Comparison of ENCODE assay signal across 8 cellular contexts in the genomic region with DNA sequence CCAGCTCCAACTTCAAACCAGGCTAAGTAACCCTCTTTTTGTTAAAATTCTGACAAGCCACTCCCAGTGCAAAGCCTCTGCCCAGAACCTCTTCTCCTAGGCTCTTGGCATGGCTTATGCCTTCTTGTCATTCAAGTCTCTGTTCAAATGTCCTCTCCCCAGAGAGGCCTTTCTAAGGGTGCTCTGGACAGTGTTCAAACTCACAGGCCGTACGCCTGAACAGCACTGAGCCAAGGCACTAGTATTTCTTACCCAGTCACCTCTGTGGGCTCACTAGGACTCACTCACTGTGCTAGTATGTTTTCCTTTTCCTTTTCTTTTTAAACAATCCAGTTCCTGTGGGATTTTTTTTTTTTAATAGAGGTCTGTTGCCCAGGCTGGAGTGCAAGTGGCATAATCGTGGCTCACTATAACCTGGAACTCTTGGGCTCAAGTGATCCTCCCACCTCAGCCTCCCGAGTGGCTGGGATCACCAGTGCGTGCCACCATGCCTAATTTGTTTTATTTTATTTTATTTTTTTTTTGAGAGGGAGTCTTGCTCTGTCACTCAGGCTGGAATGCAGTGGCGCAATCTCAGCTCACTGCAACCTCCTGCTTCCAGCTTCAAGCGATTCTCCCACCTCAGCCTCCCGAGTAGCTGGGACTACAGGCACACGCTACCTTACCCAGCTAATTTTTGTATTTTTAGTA. TPM values are rescaled to one million over a fixed set of nuclear protein-coding genes. Genes with fewer than 3 reads are reported as not detected.
DNase-seq lines count a peak whose midpoint lies in the region; ATAC-seq and TF ChIP-seq lines count a peak whose summit lies in the region.
"Had no signal": no experiment of that assay in that cellular context is flagged by ENCODE, and none has a peak within 500 bp of the region (broad histone marks: within the 10 kb centered on the region; RNA-seq: fewer than 3 reads in every experiment).

No MANE protein-coding gene starts in this region.

- DNase-seq in HEK293T (ENCODE audit: extremely low spot score) (no peak), heart right ventricle (no peak), suprapubic skin (ENCODE audit: low spot score in 2 of 2) (no peak), NCI-H1436 treated with DMSO at 0.1 percent for 48 hours (lab: John Stamatoyannopoulos, UW) (no peak)
- DNase-seq in activated CD8-positive, alpha-beta T cell treated with anti-CD3 and anti-CD28 coated beads, Interleukin-2, amount 10 ng/mL, durations not matched to agents 7 days and 5 days: no peak
- DNase-seq in stimulated activated effector memory CD8-positive, alpha-beta T cell treated with anti-CD3 and anti-CD28 coated beads, Interleukin-12 subunit alpha, Interleukin-12 subunit beta, amount 100 ng/mL, for 72 hours (ENCODE audit: low spot score in 2 of 2): no peak
- no peak for DNase-seq in stimulated activated CD4-positive, alpha-beta T cell treated with anti-CD3 and anti-CD28 coated beads, Interleukin-4, amount 100 ng/mL, for 4 hours
- DNase-seq: central memory CD4-positive, alpha-beta T cell had no signal

- peak overlapping the region; percentile 7 to 97 (median 92) for H3K27ac ChIP-seq in heart right ventricle
- H3K27ac ChIP-seq in suprapubic skin: no peak overlapping the region

- POLR2A ChIA-PET in HEK293T (lab: Yijun Ruan, JAX): no interaction called here
- POLR2A ChIA-PET in activated CD8-positive, alpha-beta T cell treated with anti-CD3 and anti-CD28 coated beads, Interleukin-2, amount 10 ng/mL, durations not matched to agents 7 days and 5 days (lab: Charles Lee): interaction anchor here (0.6 to 1.1 kb wide), 3 partner anchors 9 to 371 kb away, joined by 3 to 4 read pairs (median 4); partner anchors contain the start of gene ADGRE5

- peak overlapping the region; percentile 48 for H3K4me3 Mint-ChIP-seq in activated CD8-positive, alpha-beta T cell treated with anti-CD3 and anti-CD28 coated beads, Interleukin-2, amount 10 ng/mL, durations not matched to agents 7 days and 5 days
- H3K4me3 Mint-ChIP-seq in stimulated activated effector memory CD8-positive, alpha-beta T cell treated with anti-CD3 and anti-CD28 coated beads, Interleukin-12 subunit alpha, Interleukin-12 subunit beta, amount 100 ng/mL, for 72 hours: peak overlapping the region; percentile 73

- H3K27ac Mint-ChIP-seq in activated CD8-positive, alpha-beta T cell treated with anti-CD3 and anti-CD28 coated beads, Interleukin-2, amount 10 ng/mL, durations not matched to agents 7 days and 5 days: peak overlapping the region; percentile 70
- peak overlapping the region; percentile 69 for H3K27ac Mint-ChIP-seq in stimulated activated effector memory CD8-positive, alpha-beta T cell treated with anti-CD3 and anti-CD28 coated beads, Interleukin-12 subunit alpha, Interleukin-12 subunit beta, amount 100 ng/mL, for 72 hours

- H3K36me3 ChIP-seq in heart right ventricle: no peaks in the 10 kb centered on the region
- no peaks in the 10 kb centered on the region for H3K36me3 ChIP-seq in suprapubic skin

- H3K27me3 Mint-ChIP-seq in activated CD8-positive, alpha-beta T cell treated with anti-CD3 and anti-CD28 coated beads, Interleukin-2, amount 10 ng/mL, durations not matched to agents 7 days and 5 days (ENCODE audit: low read depth): no peaks in the 10 kb centered on the region

- TF ChIP-seq POLR2A in suprapubic skin (IDR thresholded peaks at IDR 0.05): no peak

- TF ChIP-seq CTCF in heart right ventricle (IDR thresholded peaks at IDR 0.05): no peak
- TF ChIP-seq CTCF in suprapubic skin (IDR thresholded peaks at IDR 0.05): no peak

- ATAC-seq in activated CD8-positive, alpha-beta T cell treated with anti-CD3 and anti-CD28 coated beads, Interleukin-2, amount 10 ng/mL, durations not matched to agents 7 days and 5 days: no peak
- peak in 1 of 8 donors; percentile 12 for ATAC-seq in heart right ventricle
- no peak for ATAC-seq in stimulated activated effector memory CD8-positive, alpha-beta T cell treated with anti-CD3 and anti-CD28 coated beads, Interleukin-12 subunit alpha, Interleukin-12 subunit beta, amount 100 ng/mL, for 72 hours

- H3K4me1 ChIP-seq in heart right ventricle (peaks cover 3 to 49% (median 32%) of the 10 kb centered on the region in 9 donors), suprapubic skin (peaks cover 29% of the 10 kb centered on the region)

- no peaks in the 10 kb centered on the region for H3K9me3 ChIP-seq in heart right ventricle
- H3K9me3 ChIP-seq in suprapubic skin: no peaks in the 10 kb centered on the region

- TF ChIP-seq EP300 in suprapubic skin (IDR thresholded peaks at IDR 0.05): no peak

- H3K27me3 ChIP-seq in heart right ventricle (no peaks in the 10 kb centered on the region), suprapubic skin (no peaks in the 10 kb centered on the region)

- H3K36me3 Mint-ChIP-seq in activated CD8-positive, alpha-beta T cell treated with anti-CD3 and anti-CD28 coated beads, Interleukin-2, amount 10 ng/mL, durations not matched to agents 7 days and 5 days (ENCODE audit: low read depth): peaks cover 25% of the 10 kb centered on the region
- peaks cover 43% of the 10 kb centered on the region for H3K36me3 Mint-ChIP-seq in stimulated activated effector memory CD8-positive, alpha-beta T cell treated with anti-CD3 and anti-CD28 coated beads, Interleukin-12 subunit alpha, Interleukin-12 subunit beta, amount 100 ng/mL, for 72 hours

- intact Hi-C loops in heart right ventricle (cut with DNase I): loop anchor here in 7 of 10 donors (2.0 to 10.0 kb wide), 8 partner anchors 46 to 336 kb away; partner anchors contain the start of genes MISP3 (in 3 of the 7), C19orf67 (in 1 of the 7), PTGER1 (in 1 of the 7) and SAMD1 (in 1 of the 7)

- 67 to 73% methylated on average over 9 of the region's 9 CpGs for WGBS in heart right ventricle, 2 donors
- 83% methylated on average over 9 of the region's 9 CpGs for WGBS in suprapubic skin

- CTCF ChIA-PET in HEK293T (lab: Yijun Ruan, JAX): interaction anchor here (1.4 kb wide), 1 partner anchor 9 kb away, joined by 9 read pairs; no protein-coding TSS in a partner anchor
- CTCF ChIA-PET in activated CD8-positive, alpha-beta T cell treated with anti-CD3 and anti-CD28 coated beads, Interleukin-2, amount 10 ng/mL, durations not matched to agents 7 days and 5 days (lab: Charles Lee): interaction anchor here (0.6 to 4.9 kb wide), 7 partner anchors 10 to 341 kb away, joined by 3 to 73 read pairs (median 5); partner anchors contain the start of gene PRKACA

- H3K4me1 Mint-ChIP-seq in activated CD8-positive, alpha-beta T cell treated with anti-CD3 and anti-CD28 coated beads, Interleukin-2, amount 10 ng/mL, durations not matched to agents 7 days and 5 days (ENCODE audit: low read depth): peaks cover 40% of the 10 kb centered on the region
- H3K4me1 Mint-ChIP-seq in stimulated activated effector memory CD8-positive, alpha-beta T cell treated with anti-CD3 and anti-CD28 coated beads, Interleukin-12 subunit alpha, Interleukin-12 subunit beta, amount 100 ng/mL, for 72 hours: peaks cover 34% of the 10 kb centered on the region

- H3K9me3 Mint-ChIP-seq in activated CD8-positive, alpha-beta T cell treated with anti-CD3 and anti-CD28 coated beads, Interleukin-2, amount 10 ng/mL, durations not matched to agents 7 days and 5 days (ENCODE audit: insufficient read depth): no peaks in the 10 kb centered on the region
- H3K9me3 Mint-ChIP-seq in stimulated activated effector memory CD8-positive, alpha-beta T cell treated with anti-CD3 and anti-CD28 coated beads, Interleukin-12 subunit alpha, Interleukin-12 subunit beta, amount 100 ng/mL, for 72 hours: no peaks in the 10 kb centered on the region

- H3K4me3 ChIP-seq in heart right ventricle (no peak overlapping the region), suprapubic skin (no peak overlapping the region)

TF ChIP-seq in HEK293T, 16 proteins besides CTCF, POLR2A, EP300 and RAD21:
- TF ChIP-seq SUZ12 (IDR thresholded peaks at IDR 0.05) (no peak), PKNOX1 (IDR thresholded peaks at IDR 0.05) (peak; percentile 52; the same call in 1 of the 2 replicates)

RNA-seq across cellular contexts. Expression of gene ASF1B, which starts 2.3 kb away (rescaled TPM):
- 100 to 1,000 TPM; 131 TPM for total RNA-seq in activated CD8-positive, alpha-beta T cell treated with anti-CD3 and anti-CD28 coated beads, Interleukin-2, amount 10 ng/mL, durations not matched to agents 7 days and 5 days
- 1 to 10 TPM in 3 of 10 donors, under 1 TPM in 7; 0.17 to 5.6 (median 0.63) TPM for total RNA-seq in heart right ventricle
- under 1 TPM; 0.59 to 0.90 TPM for polyA plus RNA-seq in heart right ventricle
- 1 to 10 TPM; 3.4 to 8.8 (median 7.8) TPM for total RNA-seq in suprapubic skin

RNA-seq across cellular contexts. Expression of gene PRKACA, which starts 21.2 kb away (rescaled TPM):
- 10 to 100 TPM; 69.2 to 72.4 TPM for total RNA-seq in activated CD8-positive, alpha-beta T cell treated with anti-CD3 and anti-CD28 coated beads, Interleukin-2, amount 10 ng/mL, durations not matched to agents 7 days and 5 days
- 100 to 1,000 TPM; 473 to 691 (median 518) TPM for total RNA-seq in heart right ventricle
- 100 to 1,000 TPM; 196 to 214 TPM for polyA plus RNA-seq in heart right ventricle
- total RNA-seq in suprapubic skin: 10 to 100 TPM; 22.1 to 42.6 (median 31.2) TPM

RNA-seq across cellular contexts. Expression of gene SAMD1, which starts 48.2 kb away (rescaled TPM):
- total RNA-seq in activated CD8-positive, alpha-beta T cell treated with anti-CD3 and anti-CD28 coated beads, Interleukin-2, amount 10 ng/mL, durations not matched to agents 7 days and 5 days: 10 to 100 TPM; 72.0 to 76.1 TPM
- total RNA-seq in heart right ventricle: 10 to 100 TPM; 26.7 to 53.0 (median 33.7) TPM
- 10 to 100 TPM; 34.4 to 55.3 TPM for polyA plus RNA-seq in heart right ventricle
- total RNA-seq in suprapubic skin: 10 to 100 TPM; 22.4 to 34.9 (median 29.1) TPM

RNA-seq across cellular contexts. Expression of gene C19orf67, which starts 53.1 kb away (rescaled TPM):
- not detected for total RNA-seq in activated CD8-positive, alpha-beta T cell treated with anti-CD3 and anti-CD28 coated beads, Interleukin-2, amount 10 ng/mL, durations not matched to agents 7 days and 5 days
- total RNA-seq in heart right ventricle: not detected
- polyA plus RNA-seq in heart right ventricle: not detected
- total RNA-seq in suprapubic skin: not detected

Comparison
In these comparisons a context has a peak if more than half of its experiments do, and no peak if none do; other contexts are left out.
1. RNA of gene ASF1B, which starts 2.3 kb away (total RNA-seq): 131 TPM in activated CD8-positive, alpha-beta T cell treated with anti-CD3 and anti-CD28 coated beads, Interleukin-2, amount 10 ng/mL, durations not matched to agents 7 days and 5 days; 3.4 to 8.8 TPM in suprapubic skin and 0.17 to 5.6 TPM in heart right ventricle; every median in the first group is over 10 times any median in the second.
2. RNA of gene PRKACA, which starts 21.2 kb away (total RNA-seq): 473 to 691 TPM in heart right ventricle; 69.2 to 72.4 TPM in activated CD8-positive, alpha-beta T cell treated with anti-CD3 and anti-CD28 coated beads, Interleukin-2, amount 10 ng/mL, durations not matched to agents 7 days and 5 days and 22.1 to 42.6 TPM in suprapubic skin; every median in the first group is over 4 times any median in the second.